1 cellular context compared by ENCODE assay signal in genomic region chr20:17613328-17614175, GRCh38.
TF ChIP-seq lines count a peak whose summit lies in the region.

No MANE protein-coding gene starts in this region.

TF ChIP-seq in HepG2, 621 proteins besides CTCF, POLR2A, EP300 and RAD21 (continued from another document and continues in another):
- TF ChIP-seq HNF1B (CRISPR knock-in tag; IDR thresholded peaks at IDR 0.05): peak; percentile 48
- 0 out of 2 replicates have a peak, but pooled peaks have one; percentile 51 for TF ChIP-seq ZC3H4 (CRISPR knock-in tag; IDR thresholded peaks at IDR 0.05; ENCODE audit: borderline replicate concordance)
- 0 out of 2 replicates have a peak, but pooled peaks have one; percentile 5 for TF ChIP-seq ZNF816 (CRISPR knock-in tag; IDR thresholded peaks at IDR 0.05; ENCODE audit: borderline replicate concordance)
- TF ChIP-seq ZNF891 (CRISPR knock-in tag; IDR thresholded peaks at IDR 0.05): no peak
- TF ChIP-seq ZFP36 (IDR thresholded peaks at IDR 0.05; ENCODE audit: borderline replicate concordance, low read depth, low read length, partially characterized antibody): no peak
- no peak for TF ChIP-seq ZNF430 (CRISPR knock-in tag; IDR thresholded peaks at IDR 0.05)
- TF ChIP-seq SP1 (IDR thresholded peaks at IDR 0.05): no peak
- no peak for TF ChIP-seq SP1 (CRISPR knock-in tag; IDR thresholded peaks at IDR 0.05)
- no peak for TF ChIP-seq NR0B2 (CRISPR knock-in tag; IDR thresholded peaks at IDR 0.05)
- TF ChIP-seq LBX2 (CRISPR knock-in tag; IDR thresholded peaks at IDR 0.05; ENCODE audit: borderline replicate concordance): no peak
- TF ChIP-seq POLR2G (IDR thresholded peaks at IDR 0.05; ENCODE audit: low read depth, low read length): peak; percentile 55
- TF ChIP-seq TOPORS (CRISPR knock-in tag; IDR thresholded peaks at IDR 0.05): no peak
- no peak for TF ChIP-seq ZNF775 (CRISPR knock-in tag; IDR thresholded peaks at IDR 0.05; ENCODE audit: borderline replicate concordance)
- no peak for TF ChIP-seq PITX1 (CRISPR knock-in tag; IDR thresholded peaks at IDR 0.05)
- TF ChIP-seq FOXM1 (CRISPR knock-in tag; IDR thresholded peaks at IDR 0.05): no peak
- no peak for TF ChIP-seq ZNF431 (CRISPR knock-in tag; IDR thresholded peaks at IDR 0.05; ENCODE audit: borderline replicate concordance, low read depth)
- TF ChIP-seq JUN (CRISPR knock-in tag; IDR thresholded peaks at IDR 0.05): 0 out of 2 replicates have a peak, but pooled peaks have one; percentile 30
- no peak for TF ChIP-seq RFX3 (CRISPR knock-in tag; IDR thresholded peaks at IDR 0.05)
- TF ChIP-seq SAFB2 (CRISPR knock-in tag; IDR thresholded peaks at IDR 0.05; ENCODE audit: borderline replicate concordance, low read depth): peak; percentile 32; the same call in 1 of the 2 replicates
- TF ChIP-seq RBM22 (optimal IDR thresholded peaks at IDR 0.05; ENCODE audit: low read length): peak; percentile 69
- peak; percentile 45; the same call in 1 of the 2 replicates for TF ChIP-seq BCL3 (CRISPR knock-in tag; IDR thresholded peaks at IDR 0.05)
- TF ChIP-seq POLR2AphosphoS2 (IDR thresholded peaks at IDR 0.05; ENCODE audit: low read depth, low read length): peak; percentile 55; the same call in 1 of the 2 replicates
- TF ChIP-seq TCF7 (IDR thresholded peaks at IDR 0.05; ENCODE audit: low read depth): no peak
- TF ChIP-seq ZNF777 (CRISPR knock-in tag; IDR thresholded peaks at IDR 0.05): no peak
- no peak for TF ChIP-seq SP5 (CRISPR knock-in tag; IDR thresholded peaks at IDR 0.05; ENCODE audit: borderline replicate concordance, low read depth)
- no peak for TF ChIP-seq ZNF790 (CRISPR knock-in tag; IDR thresholded peaks at IDR 0.05; ENCODE audit: borderline replicate concordance)
- no peak for TF ChIP-seq MTA1 (CRISPR knock-in tag; IDR thresholded peaks at IDR 0.05; ENCODE audit: borderline replicate concordance)
- TF ChIP-seq ZNF784 (CRISPR knock-in tag; IDR thresholded peaks at IDR 0.05; ENCODE audit: borderline replicate concordance): no peak
- peak; percentile 22 for TF ChIP-seq RBM39 (IDR thresholded peaks at IDR 0.05; ENCODE audit: low read depth, low read length, poor library complexity, severe bottlenecking)
- TF ChIP-seq MYNN (CRISPR knock-in tag; IDR thresholded peaks at IDR 0.05; ENCODE audit: low read depth): no peak
- TF ChIP-seq ZNF687 (CRISPR knock-in tag; IDR thresholded peaks at IDR 0.05): 0 out of 2 replicates have a peak, but pooled peaks have one; percentile 6
- TF ChIP-seq NFE2L1 (CRISPR knock-in tag; IDR thresholded peaks at IDR 0.05; ENCODE audit: borderline replicate concordance): no peak
- peak; percentile 72; the same call in 1 of the 2 replicates for TF ChIP-seq ZNF782 (CRISPR knock-in tag; IDR thresholded peaks at IDR 0.05; ENCODE audit: borderline replicate concordance)
- no peak for TF ChIP-seq DR1 (CRISPR knock-in tag; IDR thresholded peaks at IDR 0.05)
- 0 out of 2 replicates have a peak, but pooled peaks have one; percentile 38 for TF ChIP-seq ZNF761 (CRISPR knock-in tag; conservative IDR thresholded peaks at IDR 0.05)
- TF ChIP-seq AFF4 (CRISPR knock-in tag; IDR thresholded peaks at IDR 0.05): 0 out of 2 replicates have a peak, but pooled peaks have one; percentile 9
- TF ChIP-seq HIC2 (CRISPR knock-in tag; IDR thresholded peaks at IDR 0.05; ENCODE audit: low read depth): 0 out of 2 replicates have a peak, but pooled peaks have one; percentile 7
- TF ChIP-seq TFDP1 (CRISPR knock-in tag; IDR thresholded peaks at IDR 0.05; ENCODE audit: borderline replicate concordance): no peak
- 0 out of 2 replicates have a peak, but pooled peaks have one; percentile 26 for TF ChIP-seq PHF21A (CRISPR knock-in tag; IDR thresholded peaks at IDR 0.05)
- TF ChIP-seq ZNF367 (CRISPR knock-in tag; IDR thresholded peaks at IDR 0.05; ENCODE audit: borderline replicate concordance): no peak
- TF ChIP-seq PATZ1 (CRISPR knock-in tag; IDR thresholded peaks at IDR 0.05): 0 out of 2 replicates have a peak, but pooled peaks have one; percentile 40
- TF ChIP-seq ETV6 (CRISPR knock-in tag; conservative IDR thresholded peaks at IDR 0.05): no peak
- 0 out of 2 replicates have a peak, but pooled peaks have one; percentile 1 for TF ChIP-seq ZNF121 (CRISPR knock-in tag; IDR thresholded peaks at IDR 0.05)
- no peak for TF ChIP-seq EHMT2 (IDR thresholded peaks at IDR 0.05; ENCODE audit: borderline replicate concordance, low read depth, low read length)
- TF ChIP-seq TBP (CRISPR knock-in tag; IDR thresholded peaks at IDR 0.05): no peak
- no peak for TF ChIP-seq ZNF737 (CRISPR knock-in tag; IDR thresholded peaks at IDR 0.05; ENCODE audit: borderline replicate concordance)
- peak; percentile 13; the same call in 1 of the 2 replicates for TF ChIP-seq ZNF709 (CRISPR knock-in tag; IDR thresholded peaks at IDR 0.05)
- TF ChIP-seq NCOA5 (CRISPR knock-in tag; IDR thresholded peaks at IDR 0.05): no peak
- 0 out of 2 replicates have a peak, but pooled peaks have one; percentile 20 for TF ChIP-seq PCBP1 (IDR thresholded peaks at IDR 0.05; ENCODE audit: borderline replicate concordance, low read depth, low read length)
